In the genomic region with DNA sequence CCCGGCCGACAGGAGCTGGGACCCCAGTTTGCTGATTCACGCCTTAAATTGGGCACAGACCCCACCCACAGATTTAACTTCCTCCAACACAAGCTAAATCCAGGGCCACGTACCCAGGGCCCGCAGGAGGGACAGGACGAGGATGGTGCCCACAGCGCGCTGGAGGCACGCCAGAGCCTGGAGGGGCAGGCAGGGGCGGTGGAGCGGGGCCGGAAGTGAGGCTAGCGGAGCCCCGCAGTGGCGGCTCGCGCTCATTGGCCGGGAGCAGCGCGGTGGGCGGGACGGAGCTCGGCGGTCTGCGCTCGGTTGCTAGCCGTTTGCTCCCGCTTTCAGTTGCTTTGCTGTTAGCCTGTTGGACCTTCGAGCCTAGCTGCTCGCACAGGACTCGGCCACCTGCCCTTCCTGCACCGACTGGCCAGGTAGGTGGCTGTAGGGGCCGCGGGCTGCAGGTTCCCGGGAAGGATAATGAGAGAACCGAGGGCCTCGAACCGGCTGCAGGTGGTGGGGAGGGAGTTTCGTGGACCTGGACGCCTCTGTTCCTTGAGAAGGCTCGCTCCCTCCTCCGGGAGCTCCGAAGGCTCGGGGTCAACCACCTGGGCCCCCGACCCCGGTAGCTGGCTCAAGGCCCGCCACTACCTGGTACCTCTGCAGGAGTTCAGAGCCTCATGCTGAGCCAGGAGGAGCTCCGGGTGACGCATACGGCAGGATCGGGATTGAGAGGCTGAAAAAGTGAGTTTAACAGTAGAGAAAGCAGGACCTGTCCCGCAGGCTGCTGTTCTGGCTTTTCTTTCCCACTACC, we compare ENCODE assay signal across 1 cellular context.
TF ChIP-seq lines count a peak whose summit lies in the region.

CCDC134 (plus strand) TSS at position 332 of the 799 bp plus-strand sequence. CDS start 8,212 bp downstream, outside the sequence.

TF ChIP-seq in WTC11, 78 proteins besides CTCF, POLR2A, EP300 and RAD21 (continued from another document):
- TF ChIP-seq USF1 (CRISPR knock-in tag; IDR thresholded peaks at IDR 0.05): peak; percentile 64; the same call in 1 of the 2 replicates
- TF ChIP-seq ATF2 (CRISPR knock-in tag; IDR thresholded peaks at IDR 0.05; ENCODE audit: borderline replicate concordance, low read depth): no peak
- peak; percentile 88; the same call in 1 of the 2 replicates for TF ChIP-seq TP53 (CRISPR knock-in tag; IDR thresholded peaks at IDR 0.05)
